ENCODE assay signal across 10 cellular contexts in genomic region chr2:26185954-26186353, GRCh38. TPM values are rescaled to one million over a fixed set of nuclear protein-coding genes. Genes with fewer than 3 reads are reported as not detected.
A peak's percentile ranks its signal among the peaks of the same experiment; 100 is the strongest.
DNase-seq lines count a peak whose midpoint lies in the region; ATAC-seq and TF ChIP-seq lines count a peak whose summit lies in the region.
"Had no signal": no experiment of that assay in that cellular context is flagged by ENCODE, and none has a peak within 500 bp of the region (broad histone marks: within the 10 kb centered on the region; RNA-seq: fewer than 3 reads in every experiment).

No MANE protein-coding gene starts in this region.

- peaks cover 0 to under 1% (median 0%) of the 10 kb centered on the region in 4 donors for H3K36me3 ChIP-seq in right lobe of liver

- no peak overlapping the region for H3K27ac ChIP-seq in right lobe of liver

- no peaks in the 10 kb centered on the region for H3K9me3 ChIP-seq in right lobe of liver

- H3K4me1 Mint-ChIP-seq in activated T-cell treated with anti-CD3 and anti-CD28 coated beads, Interleukin-2, amount 50 U/mL, for 72 hours (ENCODE audit: low read depth) = no peaks in the 10 kb centered on the region
- peaks cover 16% of the 10 kb centered on the region for H3K4me1 Mint-ChIP-seq in activated CD4-positive, alpha-beta memory T cell treated with anti-CD3 and anti-CD28 coated beads, Interleukin-2, amount 10 ng/mL, durations not matched to agents 7 days and 5 days
- H3K4me1 Mint-ChIP-seq in stimulated activated effector memory CD8-positive, alpha-beta T cell treated with anti-CD3 and anti-CD28 coated beads, Interleukin-12 subunit alpha, Interleukin-12 subunit beta, amount 100 ng/mL, for 72 hours = peaks cover 11% of the 10 kb centered on the region

- no peaks in the 10 kb centered on the region for H3K27me3 ChIP-seq in right lobe of liver

- peak overlapping the region; percentile 70 to 76 for H3K4me3 Mint-ChIP-seq in activated T-cell treated with anti-CD3 and anti-CD28 coated beads, Interleukin-2, amount 50 U/mL, for 72 hours
- peak overlapping the region; percentile 58 for H3K4me3 Mint-ChIP-seq in activated CD4-positive, alpha-beta memory T cell treated with anti-CD3 and anti-CD28 coated beads, Interleukin-2, amount 10 ng/mL, durations not matched to agents 7 days and 5 days
- H3K4me3 Mint-ChIP-seq in stimulated activated effector memory CD8-positive, alpha-beta T cell treated with anti-CD3 and anti-CD28 coated beads, Interleukin-12 subunit alpha, Interleukin-12 subunit beta, amount 100 ng/mL, for 72 hours = peak overlapping the region; percentile 60

- 78% methylated on average over 1 of the region's 11 CpGs for WGBS in right lobe of liver (ENCODE audit: insufficient coverage, low coverage, low lambda C conversion rate, missing lambda C conversion rate)

- no peak for ATAC-seq in activated T-cell treated with anti-CD3 and anti-CD28 coated beads, Interleukin-2, amount 50 U/mL, for 72 hours (replicated peaks in 1 of 2)
- peak; percentile 14 for ATAC-seq in left colon
- no peak for ATAC-seq in stimulated activated effector memory CD8-positive, alpha-beta T cell treated with anti-CD3 and anti-CD28 coated beads, Interleukin-12 subunit alpha, Interleukin-12 subunit beta, amount 100 ng/mL, for 72 hours
- ATAC-seq in HG03571 (IDR thresholded peaks at IDR 0.05; ENCODE audit: unreplicated experiment) = no peak
- no peak for ATAC-seq in right lobe of liver
- ATAC-seq in GM21526 (IDR thresholded peaks at IDR 0.05; ENCODE audit: low FRiP score, unreplicated experiment) = no peak

- no peaks in the 10 kb centered on the region for H3K36me3 Mint-ChIP-seq in activated T-cell treated with anti-CD3 and anti-CD28 coated beads, Interleukin-2, amount 50 U/mL, for 72 hours (ENCODE audit: insufficient read depth in 2 of 2)
- H3K36me3 Mint-ChIP-seq in activated CD4-positive, alpha-beta memory T cell treated with anti-CD3 and anti-CD28 coated beads, Interleukin-2, amount 10 ng/mL, durations not matched to agents 7 days and 5 days (ENCODE audit: low read depth) = peaks cover 7% of the 10 kb centered on the region
- H3K36me3 Mint-ChIP-seq in stimulated activated effector memory CD8-positive, alpha-beta T cell treated with anti-CD3 and anti-CD28 coated beads, Interleukin-12 subunit alpha, Interleukin-12 subunit beta, amount 100 ng/mL, for 72 hours = peaks cover 4% of the 10 kb centered on the region

- no peak overlapping the region for H3K27ac Mint-ChIP-seq in activated T-cell treated with anti-CD3 and anti-CD28 coated beads, Interleukin-2, amount 50 U/mL, for 72 hours
- no peak overlapping the region for H3K27ac Mint-ChIP-seq in activated CD4-positive, alpha-beta memory T cell treated with anti-CD3 and anti-CD28 coated beads, Interleukin-2, amount 10 ng/mL, durations not matched to agents 7 days and 5 days
- H3K27ac Mint-ChIP-seq in stimulated activated effector memory CD8-positive, alpha-beta T cell treated with anti-CD3 and anti-CD28 coated beads, Interleukin-12 subunit alpha, Interleukin-12 subunit beta, amount 100 ng/mL, for 72 hours = no peak overlapping the region

- no peak for TF ChIP-seq CTCF in right lobe of liver (IDR thresholded peaks at IDR 0.05)

- peaks cover 0 to 3% (median 0%) of the 10 kb centered on the region in 4 donors for H3K4me1 ChIP-seq in right lobe of liver

- POLR2A ChIA-PET in activated CD4-positive, alpha-beta memory T cell treated with anti-CD3 and anti-CD28 coated beads, Interleukin-2, amount 10 ng/mL, durations not matched to agents 7 days and 5 days (lab: Charles Lee) = interaction anchor here (1.2 to 4.1 kb wide), 3 partner anchors 16 to 59 kb away, joined by 4 to 19 read pairs (median 4); partner anchors contain the start of genes HADHA and HADHB

- H3K9me3 Mint-ChIP-seq in activated T-cell treated with anti-CD3 and anti-CD28 coated beads, Interleukin-2, amount 50 U/mL, for 72 hours = no peaks in the 10 kb centered on the region
- H3K9me3 Mint-ChIP-seq in activated CD4-positive, alpha-beta memory T cell treated with anti-CD3 and anti-CD28 coated beads, Interleukin-2, amount 10 ng/mL, durations not matched to agents 7 days and 5 days = no peaks in the 10 kb centered on the region
- H3K9me3 Mint-ChIP-seq in stimulated activated effector memory CD8-positive, alpha-beta T cell treated with anti-CD3 and anti-CD28 coated beads, Interleukin-12 subunit alpha, Interleukin-12 subunit beta, amount 100 ng/mL, for 72 hours = no peaks in the 10 kb centered on the region

- TF ChIP-seq POLR2A in right lobe of liver (IDR thresholded peaks at IDR 0.05) = no peak

- intact Hi-C loops in left colon (cut with DNase I, micrococcal nuclease) = no loop called here
- intact Hi-C loops in right lobe of liver (cut with DNase I) = no loop called here

- CTCF ChIA-PET in activated CD4-positive, alpha-beta memory T cell treated with anti-CD3 and anti-CD28 coated beads, Interleukin-2, amount 10 ng/mL, durations not matched to agents 7 days and 5 days (lab: Charles Lee) = interaction anchor here (1.0 to 1.8 kb wide), 2 partner anchors 14 to 98 kb away, joined by 4 to 8 read pairs; no protein-coding TSS in a partner anchor

- DNase-seq in activated T-cell treated with anti-CD3 and anti-CD28 coated beads, Interleukin-2, amount 50 U/mL, for 72 hours = no peak
- no peak for DNase-seq in activated T-cell treated with anti-CD3 and anti-CD28 coated beads, Interleukin-2, amount 50 U/mL, for 48 hours
- no peak for DNase-seq in activated CD4-positive, alpha-beta memory T cell treated with anti-CD3 and anti-CD28 coated beads, Interleukin-2, amount 10 ng/mL, durations not matched to agents 7 days and 5 days
- DNase-seq in left colon (no peak), right lobe of liver (no peak)
- no peak for DNase-seq in stimulated activated effector memory CD8-positive, alpha-beta T cell treated with anti-CD3 and anti-CD28 coated beads, Interleukin-12 subunit alpha, Interleukin-12 subunit beta, amount 100 ng/mL, for 72 hours (ENCODE audit: low spot score in 2 of 2)
- DNase-seq: GF-D8, NCI-H187 had no signal

- no peak overlapping the region for H3K4me3 ChIP-seq in right lobe of liver

- H3K27me3 Mint-ChIP-seq in activated T-cell treated with anti-CD3 and anti-CD28 coated beads, Interleukin-2, amount 50 U/mL, for 72 hours (ENCODE audit: low read depth) = peaks cover 5% of the 10 kb centered on the region
- H3K27me3 Mint-ChIP-seq in activated CD4-positive, alpha-beta memory T cell treated with anti-CD3 and anti-CD28 coated beads, Interleukin-2, amount 10 ng/mL, durations not matched to agents 7 days and 5 days = peaks cover 14% of the 10 kb centered on the region

RNA-seq across cellular contexts. Expression of gene GAREM2, which starts 13.1 kb away (rescaled TPM):
- total RNA-seq in activated T-cell treated with anti-CD3 and anti-CD28 coated beads, Interleukin-2, amount 50 U/mL, for 72 hours = 1 to 10 TPM; 1.4 to 1.9 TPM
- total RNA-seq in activated CD4-positive, alpha-beta memory T cell treated with anti-CD3 and anti-CD28 coated beads, Interleukin-2, amount 10 ng/mL, durations not matched to agents 7 days and 5 days = 1 to 10 TPM; 1.6 to 3.5 TPM
- 1 to 10 TPM; 2.7 to 7.4 TPM for total RNA-seq in left colon
- total RNA-seq in right lobe of liver = under 1 TPM in 5 of 6 experiments, not detected in 1; 0.11 to 0.34 (median 0.20) TPM

RNA-seq across cellular contexts. Expression of gene HADHA, which starts 58.5 kb away (rescaled TPM):
- total RNA-seq in activated T-cell treated with anti-CD3 and anti-CD28 coated beads, Interleukin-2, amount 50 U/mL, for 72 hours = 100 to 1,000 TPM; 108 TPM
- total RNA-seq in activated CD4-positive, alpha-beta memory T cell treated with anti-CD3 and anti-CD28 coated beads, Interleukin-2, amount 10 ng/mL, durations not matched to agents 7 days and 5 days = 100 to 1,000 TPM; 108 to 110 TPM
- 100 to 1,000 TPM; 239 to 294 TPM for total RNA-seq in left colon
- total RNA-seq in right lobe of liver = 100 to 1,000 TPM; 115 to 246 (median 160) TPM

RNA-seq across cellular contexts. Expression of gene HADHB, which starts 58.8 kb away (rescaled TPM):
- total RNA-seq in activated T-cell treated with anti-CD3 and anti-CD28 coated beads, Interleukin-2, amount 50 U/mL, for 72 hours = 10 to 100 TPM; 79.7 to 89.0 TPM
- 10 to 100 TPM; 71.4 to 72.6 TPM for total RNA-seq in activated CD4-positive, alpha-beta memory T cell treated with anti-CD3 and anti-CD28 coated beads, Interleukin-2, amount 10 ng/mL, durations not matched to agents 7 days and 5 days
- total RNA-seq in left colon (100 to 1,000 TPM; 166 to 180 TPM), right lobe of liver (100 to 1,000 TPM; 129 to 295 (median 219) TPM)
